19 cellular contexts compared by ENCODE assay signal in the genomic region with DNA sequence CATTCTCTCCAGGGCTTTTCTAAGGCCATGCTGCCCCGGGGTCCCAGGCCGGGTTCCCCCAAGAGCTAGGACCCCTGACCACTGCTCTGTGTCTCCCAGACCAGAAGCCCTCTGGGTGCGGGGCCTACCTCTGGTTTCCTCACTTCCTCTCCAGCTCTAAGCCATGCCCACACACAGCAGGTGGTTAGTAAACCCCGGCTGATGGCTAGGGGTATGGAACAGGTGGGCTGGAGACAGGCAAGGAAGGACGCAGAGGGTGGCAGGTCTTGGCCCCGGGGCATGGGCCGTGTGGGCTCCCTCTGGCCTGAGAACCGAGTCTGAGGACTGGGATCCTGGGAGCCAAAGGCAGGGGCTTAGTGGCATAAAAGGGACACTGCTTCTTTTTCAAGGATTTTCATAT. TPM values are rescaled to one million over a fixed set of nuclear protein-coding genes. Genes with fewer than 3 reads are reported as not detected.
A peak's percentile ranks its signal among the peaks of the same experiment; 100 is the strongest.
DNase-seq lines count a peak whose midpoint lies in the region.
"Had no signal": no experiment of that assay in that cellular context is flagged by ENCODE, and none has a peak within 500 bp of the region (broad histone marks: within the 10 kb centered on the region; RNA-seq: fewer than 3 reads in every experiment).

No MANE protein-coding gene starts in this region.

- peak overlapping the region; percentile 41 for H3K27ac Mint-ChIP-seq in activated CD4-positive, alpha-beta T cell treated with anti-CD3 and anti-CD28 coated beads, Interleukin-2, amount 10 ng/mL, durations not matched to agents 7 days and 5 days
- H3K27ac Mint-ChIP-seq in immature natural killer cell = no peak overlapping the region
- H3K27ac Mint-ChIP-seq: CD8-positive, alpha-beta T cell had no signal

- H3K4me1 Mint-ChIP-seq in activated CD4-positive, alpha-beta T cell treated with anti-CD3 and anti-CD28 coated beads, Interleukin-2, amount 10 ng/mL, durations not matched to agents 7 days and 5 days = no peaks in the 10 kb centered on the region
- peaks cover 0 to 2% of the 10 kb centered on the region in 2 donors for H3K4me1 Mint-ChIP-seq in immature natural killer cell

- DNase-seq in activated CD4-positive, alpha-beta T cell treated with anti-CD3 and anti-CD28 coated beads, Interleukin-2, amount 10 ng/mL, durations not matched to agents 7 days and 5 days = no peak
- no peak for DNase-seq in activated CD4-positive, alpha-beta T cell treated with anti-CD3 and anti-CD28 coated beads, Interleukin-2, amount 50 U/mL, for 1 hour
- DNase-seq in RPMI8226 = peak; percentile 57
- no peak for DNase-seq in NCI-H2081 treated with DMSO at 0.1 percent for 48 hours (lab: John Stamatoyannopoulos, UW)
- no peak for DNase-seq in immature natural killer cell
- DNase-seq in 8988T = no peak
- DNase-seq: CD8-positive, alpha-beta T cell; DMS79; H7; Karpas-422; NCI-H1048; NCI-H1436 treated with DMSO at 0.1 percent for 48 hours; NCI-H2081; NCI-H774; SW 1271 had no signal

- H3K27me3 Mint-ChIP-seq in activated CD4-positive, alpha-beta T cell treated with anti-CD3 and anti-CD28 coated beads, Interleukin-2, amount 10 ng/mL, durations not matched to agents 7 days and 5 days = no peaks in the 10 kb centered on the region
- peaks cover 0 to 3% (median 0%) of the 10 kb centered on the region in 3 donors for H3K27me3 Mint-ChIP-seq in immature natural killer cell (ENCODE audit: low read depth in 3 of 3)

- no peaks in the 10 kb centered on the region for H3K36me3 Mint-ChIP-seq in activated CD4-positive, alpha-beta T cell treated with anti-CD3 and anti-CD28 coated beads, Interleukin-2, amount 10 ng/mL, durations not matched to agents 7 days and 5 days (ENCODE audit: low read depth)
- no peaks in the 10 kb centered on the region for H3K36me3 Mint-ChIP-seq in immature natural killer cell
- H3K36me3 Mint-ChIP-seq: CD8-positive, alpha-beta T cell had no signal

- H3K27ac ChIP-seq in cingulate gyrus (ENCODE audit: low read depth, low read length) = peak overlapping the region; percentile 72
- H3K27ac ChIP-seq in temporal lobe (ENCODE audit: low read depth, low read length) = peak overlapping the region; percentile 72
- H3K27ac ChIP-seq: SJSA1 had no signal

- H3K9me3 Mint-ChIP-seq in activated CD4-positive, alpha-beta T cell treated with anti-CD3 and anti-CD28 coated beads, Interleukin-2, amount 10 ng/mL, durations not matched to agents 7 days and 5 days = no peaks in the 10 kb centered on the region
- H3K9me3 Mint-ChIP-seq in immature natural killer cell = no peaks in the 10 kb centered on the region
- H3K9me3 Mint-ChIP-seq: CD8-positive, alpha-beta T cell had no signal

- POLR2A ChIA-PET in activated CD4-positive, alpha-beta T cell treated with anti-CD3 and anti-CD28 coated beads, Interleukin-2, amount 10 ng/mL, durations not matched to agents 7 days and 5 days (lab: Charles Lee) = no interaction called here

- CTCF ChIA-PET in activated CD4-positive, alpha-beta T cell treated with anti-CD3 and anti-CD28 coated beads, Interleukin-2, amount 10 ng/mL, durations not matched to agents 7 days and 5 days (lab: Charles Lee) = no interaction called here

- no peak overlapping the region for H3K4me3 Mint-ChIP-seq in activated CD4-positive, alpha-beta T cell treated with anti-CD3 and anti-CD28 coated beads, Interleukin-2, amount 10 ng/mL, durations not matched to agents 7 days and 5 days
- H3K4me3 Mint-ChIP-seq in immature natural killer cell = no peak overlapping the region
- H3K4me3 Mint-ChIP-seq: CD8-positive, alpha-beta T cell had no signal

RNA-seq across cellular contexts. Expression of a gene that starts 15.9 kb away (rescaled TPM):
- 10 to 100 TPM; 16.7 to 21.1 TPM for total RNA-seq in activated CD4-positive, alpha-beta T cell treated with anti-CD3 and anti-CD28 coated beads, Interleukin-2, amount 10 ng/mL, durations not matched to agents 7 days and 5 days
- 9.1 TPM for total RNA-seq in temporal lobe
- polyA plus RNA-seq in immature natural killer cell = 1 to 10 TPM in 2 of 3 donors, not detected in 1; 2.9 to 5.1 TPM
- total RNA-seq: NCI-H460 had no signal

RNA-seq across cellular contexts. Expression of a gene that starts 47.8 kb away (rescaled TPM):
- 10 to 100 TPM in 1 of 2 experiments, 1 to 10 TPM in 1; 9.2 to 10.3 TPM for total RNA-seq in activated CD4-positive, alpha-beta T cell treated with anti-CD3 and anti-CD28 coated beads, Interleukin-2, amount 10 ng/mL, durations not matched to agents 7 days and 5 days
- 14.0 TPM for total RNA-seq in temporal lobe
- 10 to 100 TPM in 1 of 3 donors, 1 to 10 TPM in 2; 9.1 to 18.2 (median 9.3) TPM for polyA plus RNA-seq in immature natural killer cell
